ENCODE assay signal across 7 cellular contexts in genomic region chr15:50181206-50181982, GRCh38.
DNase-seq lines count a peak whose midpoint lies in the region; TF ChIP-seq lines count a peak whose summit lies in the region.

No MANE protein-coding gene starts in this region.

- peak overlapping the region; percentile 68; the same call in 1 of the 2 replicates for H3K4me3 ChIP-seq in GM08714 (ENCODE audit: low read length)
- peak overlapping the region; percentile 45 for H3K4me3 ChIP-seq in epithelial cell of esophagus (ENCODE audit: low read length)

- DNase-seq in NCI-H526 (lab: John Stamatoyannopoulos, UW) (peak; percentile 60 to 74), epithelial cell of esophagus (ENCODE audit: low read depth) (no peak), retina (peak; percentile 76), AG08396 (ENCODE audit: low spot score) (no peak), GM20000 (ENCODE audit: low spot score) (no peak), GM10266 (ENCODE audit: extremely low spot score) (no peak)

- TF ChIP-seq CTCF in epithelial cell of esophagus (IDR thresholded peaks at IDR 0.05; ENCODE audit: insufficient read depth, low read depth, low read length, missing control alignments) = no peak
- no peak for TF ChIP-seq CTCF in GM20000 (IDR thresholded peaks at IDR 0.05; ENCODE audit: extremely low read depth, missing control alignments)
- TF ChIP-seq CTCF in GM10266 (IDR thresholded peaks at IDR 0.05; ENCODE audit: control insufficient read depth, insufficient read depth, low read depth, missing control alignments) = no peak

Comparison
In these comparisons a context has a peak if more than half of its experiments do, and no peak if none do; other contexts are left out.
1. DNase-seq: peak in NCI-H526 (2 of 2) and retina (single experiment); none in epithelial cell of esophagus (single experiment), AG08396 (single experiment), GM20000 (single experiment) and GM10266 (single experiment).